13 cellular contexts compared by ENCODE assay signal in the genomic region with DNA sequence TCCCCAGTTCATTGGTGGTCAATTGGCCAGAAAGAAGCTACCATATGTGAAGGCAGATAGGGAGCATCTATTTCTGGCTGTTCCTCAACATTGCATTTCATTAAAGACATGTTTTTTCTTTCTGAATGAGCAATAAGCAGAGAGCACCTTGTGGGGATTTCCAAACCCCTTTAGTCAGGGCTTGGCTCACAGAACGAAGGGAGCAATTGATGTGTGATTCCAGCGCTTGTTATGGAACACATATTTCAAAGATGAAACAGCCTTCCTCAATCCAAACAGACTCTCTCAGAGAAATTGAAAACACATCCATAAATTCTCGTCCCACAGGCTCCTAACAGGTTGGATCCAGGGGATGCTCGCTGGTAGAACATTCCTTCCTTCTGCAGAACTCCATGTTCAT.
DNase-seq lines count a peak whose midpoint lies in the region; ATAC-seq and TF ChIP-seq lines count a peak whose summit lies in the region.
"Had no signal": no experiment of that assay in that cellular context is flagged by ENCODE, and none has a peak within 500 bp of the region (broad histone marks: within the 10 kb centered on the region; RNA-seq: fewer than 3 reads in every experiment).

No MANE protein-coding gene starts in this region.

- H3K9me3 ChIP-seq in IMR-90 (ENCODE audit: control insufficient read depth, insufficient read depth, low read length) (no peaks in the 10 kb centered on the region), OCI-LY7 (ENCODE audit: low read length) (no peaks in the 10 kb centered on the region), MM.1S (replicated peaks; ENCODE audit: insufficient read depth, low read length) (no peaks in the 10 kb centered on the region)

- no peaks in the 10 kb centered on the region for H3K79me1 ChIP-seq in IMR-90 (ENCODE audit: low read depth in 1 of 2, low read length in 2 of 2)

- H3F3A ChIP-seq in MM.1S (ENCODE audit: insufficient read depth, low read length): no peaks in the 10 kb centered on the region

- peak overlapping the region; percentile 36; the same call in 1 of the 2 replicates for H3K14ac ChIP-seq in IMR-90 (replicated peaks; ENCODE audit: low read depth, low read length)

- H3K79me2 ChIP-seq in OCI-LY7 (ENCODE audit: insufficient read depth, low read depth, low read length): no peaks in the 10 kb centered on the region
- H3K79me2 ChIP-seq in MM.1S (ENCODE audit: low read length): no peaks in the 10 kb centered on the region
- H3K79me2 ChIP-seq: hepatocyte had no signal

- H4K5ac ChIP-seq in IMR-90 (ENCODE audit: low read depth, low read length): peak overlapping the region; percentile 21; the same call in 1 of the 2 replicates

- H2BK120ac ChIP-seq in IMR-90 (ENCODE audit: low read depth, low read length): peak overlapping the region; percentile 85

- TF ChIP-seq CTCF in IMR-90 (conservative IDR thresholded peaks at IDR 0.05; ENCODE audit: low read depth, low read length): no peak
- no peak for TF ChIP-seq CTCF in OCI-LY7 (conservative IDR thresholded peaks at IDR 0.05; ENCODE audit: low read length)
- no peak for TF ChIP-seq CTCF in MM.1S (IDR thresholded peaks at IDR 0.05; ENCODE audit: low read length)

- H3K36me3 ChIP-seq in IMR-90 (ENCODE audit: control insufficient read depth, insufficient read depth, low read length): no peaks in the 10 kb centered on the region
- no peaks in the 10 kb centered on the region for H3K36me3 ChIP-seq in OCI-LY7 (ENCODE audit: insufficient read depth, low read length)
- no peaks in the 10 kb centered on the region for H3K36me3 ChIP-seq in MM.1S (replicated peaks; ENCODE audit: insufficient read depth, low read length)

- H3K23ac ChIP-seq in IMR-90 (ENCODE audit: low read depth, low read length): peak overlapping the region; percentile 40; the same call in 1 of the 2 replicates

- peak overlapping the region; percentile 79; the same call in 1 of the 2 replicates for H2BK20ac ChIP-seq in IMR-90 (ENCODE audit: low read depth, low read length)

- peak overlapping the region; percentile 60; the same call in 1 of the 3 replicates for H2BK15ac ChIP-seq in IMR-90 (ENCODE audit: low read depth, low read length)

- H4K91ac ChIP-seq in IMR-90 (ENCODE audit: insufficient read depth, low read depth, low read length): peak overlapping the region; percentile 65

- TF ChIP-seq RAD21 in IMR-90 (IDR thresholded peaks at IDR 0.05; ENCODE audit: low read length): no peak

- H2AFZ ChIP-seq in IMR-90 (replicated peaks; ENCODE audit: low read length, poor library complexity): peak overlapping the region; percentile 58
- no peak overlapping the region for H2AFZ ChIP-seq in OCI-LY7 (ENCODE audit: low read length)
- H2AFZ ChIP-seq in MM.1S (ENCODE audit: low read length): no peak overlapping the region
- H2AFZ ChIP-seq: hepatocyte had no signal

- H3K9ac ChIP-seq in IMR-90 (ENCODE audit: low read depth, low read length): no peak overlapping the region
- H3K9ac ChIP-seq in MM.1S (ENCODE audit: low read length): no peak overlapping the region

- TF ChIP-seq POLR2A in IMR-90 (IDR thresholded peaks at IDR 0.05; ENCODE audit: low read depth, low read length): no peak

- H3K27me3 ChIP-seq in IMR-90 (ENCODE audit: control insufficient read depth, insufficient read depth, low read length) (no peaks in the 10 kb centered on the region), MM.1S (replicated peaks; ENCODE audit: insufficient read depth, low read length) (no peaks in the 10 kb centered on the region)
- H3K27me3 ChIP-seq: hepatocyte had no signal

- H3K9me2 ChIP-seq in OCI-LY7 (ENCODE audit: insufficient read depth, low read length) (no peaks in the 10 kb centered on the region), MM.1S (replicated peaks; ENCODE audit: insufficient read depth, low read length) (no peaks in the 10 kb centered on the region)

- H4K20me1 ChIP-seq in IMR-90 (ENCODE audit: insufficient read depth, low read length): no peaks in the 10 kb centered on the region
- H4K20me1 ChIP-seq in OCI-LY7 (ENCODE audit: insufficient read depth, low read length): no peaks in the 10 kb centered on the region
- H4K20me1 ChIP-seq in MM.1S (ENCODE audit: insufficient read depth, low read length): no peaks in the 10 kb centered on the region

- intact Hi-C loops in IMR-90 (cut with micrococcal nuclease): no loop called here
- intact Hi-C loops in OCI-LY7 (cut with micrococcal nuclease; ENCODE audit: unreplicated experiment): no loop called here

- peaks cover 10% of the 10 kb centered on the region for H3K4me1 ChIP-seq in IMR-90 (ENCODE audit: control insufficient read depth, insufficient read depth, low read length)
- no peaks in the 10 kb centered on the region for H3K4me1 ChIP-seq in OCI-LY7 (ENCODE audit: insufficient read depth, low read length, poor library complexity, severe bottlenecking)
- no peaks in the 10 kb centered on the region for H3K4me1 ChIP-seq in MM.1S (ENCODE audit: low read length)

- in situ Hi-C loops in Caki2 (cut with HindIII; ENCODE audit: low pct_unique_long_range_greater_than_20kb, low sequenced_read_pairs) (no loop called here), IMR-90 (cut with MboI; ENCODE audit: low sequenced_read_pairs) (no loop called here)

- H4K8ac ChIP-seq in IMR-90 (ENCODE audit: low read depth in 2 of 2, low read length in 2 of 2): peak overlapping the region in 1 of 2 experiments; percentile 56; a peak in 2 of 4 replicates

- BruUV-seq in IMR-90 (replicated peaks; lab: Mats Ljungman, UMichigan) (no TSS peak), OCI-LY7 (replicated peaks; lab: Mats Ljungman, UMichigan) (no TSS peak)

- H3K56ac ChIP-seq in IMR-90 (ENCODE audit: extremely low read depth, insufficient read depth, low read length): 0 out of 2 replicates have a peak overlapping the region, but pooled peaks have one; percentile 18

- CTCF ChIA-PET in IMR-90 (lab: Yijun Ruan, JAX) (interaction anchor here (1.0 kb wide), 1 partner anchor 51 kb away, joined by 3 read pairs; no protein-coding TSS in a partner anchor), OCI-LY7 (lab: Charles Lee; ENCODE audit: unreplicated experiment) (no interaction called here)

- ATAC-seq in IMR-90 (ENCODE audit: low read depth): peak; percentile 65

- no peak overlapping the region for H2AK9ac ChIP-seq in IMR-90 (replicated peaks; ENCODE audit: low read depth, low read length, poor library complexity)

- H2BK5ac ChIP-seq in IMR-90 (ENCODE audit: low read depth, low read length, poor library complexity, severe bottlenecking): peak overlapping the region; percentile 59

- peak overlapping the region; percentile 83; the same call in 1 of the 2 replicates for H2AK5ac ChIP-seq in IMR-90 (ENCODE audit: low read depth, low read length)

- peak; percentile 50 for DNase-seq in Caki2 (ENCODE audit: low read depth)
- peak; percentile 94 for DNase-seq in IMR-90
- DNase-seq in cerebellum (ENCODE audit: low spot score): peak; percentile 46
- peak; percentile 65 for DNase-seq in non-pigmented ciliary epithelial cell (ENCODE audit: low read depth)
- DNase-seq in NCI-H524 treated with DMSO at 0.1 percent for 48 hours (lab: John Stamatoyannopoulos, UW): no peak
- DNase-seq in OCI-LY7 (ENCODE audit: low spot score): no peak
- no peak for DNase-seq in MM.1S
- no peak for DNase-seq in activated CD4-positive, CD25-positive, alpha-beta regulatory T cell treated with anti-CD3 and anti-CD28 coated beads, Interleukin-2, amount 50 U/mL, for 72 hours
- DNase-seq: activated naive CD4-positive, alpha-beta T cell treated with anti-CD3 and anti-CD28 coated beads, Interleukin-2, amount 50 U/mL, for 16 hours; NCI-H2227 treated with DMSO at 0.1 percent for 48 hours had no signal

- peak overlapping the region; percentile 83 for H3K4ac ChIP-seq in IMR-90 (ENCODE audit: low read depth, low read length)

- H3K18ac ChIP-seq in IMR-90 (ENCODE audit: low read depth, low read length): peak overlapping the region; percentile 30; the same call in 1 of the 2 replicates

- no peak overlapping the region for H3K4me3 ChIP-seq in IMR-90 (ENCODE audit: insufficient read depth, low read depth, low read length)
- H3K4me3 ChIP-seq in OCI-LY7 (ENCODE audit: low read depth, low read length, poor library complexity, severe bottlenecking): no peak overlapping the region
- H3K4me3 ChIP-seq in MM.1S (ENCODE audit: low read length): no peak overlapping the region
- H3K4me3 ChIP-seq: hepatocyte, lung had no signal

- POLR2A ChIA-PET in IMR-90 (lab: Charles Lee; ENCODE audit: unreplicated experiment): no interaction called here
- POLR2A ChIA-PET in OCI-LY7 (lab: Charles Lee): interaction anchor here (0.7 to 1.2 kb wide), 3 partner anchors 36 to 259 kb away, joined by 3 to 4 read pairs (median 3); no protein-coding TSS in a partner anchor

- dilution Hi-C loops in IMR-90 (cut with HindIII; ENCODE audit: low sequenced_read_pairs, unreplicated experiment): no loop called here

- H3K4me2 ChIP-seq in IMR-90 (ENCODE audit: low read depth, low read length) (peak overlapping the region; percentile 18; the same call in 1 of the 2 replicates), OCI-LY7 (ENCODE audit: low read length) (no peak overlapping the region), MM.1S (ENCODE audit: low read depth, low read length) (no peak overlapping the region)
- H3K4me2 ChIP-seq: hepatocyte had no signal

- 17% methylated on average over 2 of the region's 4 CpGs; no CpG with 5 or more reads in 1 of the 2 experiments for WGBS in IMR-90 (ENCODE audit: extremely low coverage in 2 of 2, insufficient read length in 1 of 2), 2 experiments

- H3K27ac ChIP-seq in IMR-90 (ENCODE audit: insufficient read depth, low read length): peak overlapping the region; percentile 73
- H3K27ac ChIP-seq in OCI-LY7 (ENCODE audit: low read depth, low read length, poor library complexity, severe bottlenecking): no peak overlapping the region
- no peak overlapping the region for H3K27ac ChIP-seq in MM.1S (ENCODE audit: low read length)
- H3K27ac ChIP-seq: hepatocyte, RWPE1 had no signal

- peaks cover 4% of the 10 kb centered on the region; the same call in 1 of the 2 replicates for H3K9me1 ChIP-seq in IMR-90 (ENCODE audit: insufficient read depth, low read length)

TF ChIP-seq in IMR-90, 13 proteins besides CTCF, POLR2A, EP300 and RAD21:
- TF ChIP-seq SMC3 (IDR thresholded peaks at IDR 0.05; ENCODE audit: low read depth, low read length): no peak
- 0 out of 2 replicates have a peak, but pooled peaks have one; percentile 45 for TF ChIP-seq CEBPB (IDR thresholded peaks at IDR 0.05; ENCODE audit: low read depth, low read length)
- no peak for TF ChIP-seq USF2 (IDR thresholded peaks at IDR 0.05; ENCODE audit: low read depth, low read length)

Comparison
In these comparisons a context has a peak if more than half of its experiments do, and no peak if none do; other contexts are left out.
1. DNase-seq: peak in Caki2 (single experiment), IMR-90 (single experiment), cerebellum (single experiment) and non-pigmented ciliary epithelial cell (single experiment); none in NCI-H524 treated with DMSO at 0.1 percent for 48 hours (single experiment), OCI-LY7 (single experiment), MM.1S (single experiment) and activated CD4-positive, CD25-positive, alpha-beta regulatory T cell treated with anti-CD3 and anti-CD28 coated beads, Interleukin-2, amount 50 U/mL, for 72 hours (single experiment).